21 cellular contexts compared by ENCODE assay signal in genomic region chr15:40958723-40959122, GRCh38. TPM values are rescaled to one million over a fixed set of nuclear protein-coding genes. Genes with fewer than 3 reads are reported as not detected.
DNase-seq lines count a peak whose midpoint lies in the region; ATAC-seq and TF ChIP-seq lines count a peak whose summit lies in the region.
"Had no signal": no experiment of that assay in that cellular context is flagged by ENCODE, and none has a peak within 500 bp of the region (broad histone marks: within the 10 kb centered on the region; RNA-seq: fewer than 3 reads in every experiment).

No MANE protein-coding gene starts in this region.

- H3K9me3 Mint-ChIP-seq in brain = peaks cover 0 to 4% (median 0%) of the 10 kb centered on the region in 5 experiments
- H3K9me3 Mint-ChIP-seq in neural progenitor cell = peaks cover 4% of the 10 kb centered on the region
- H3K9me3 Mint-ChIP-seq: effector memory CD8-positive, alpha-beta T cell; naive thymus-derived CD8-positive, alpha-beta T cell had no signal

- H3K4me3 ChIP-seq in right atrium auricular region (no peak overlapping the region), neural progenitor cell (no peak overlapping the region), esophagus muscularis mucosa (no peak overlapping the region), suprapubic skin (no peak overlapping the region)
- H3K4me3 ChIP-seq: BLaER1, uterus had no signal

- H3K27ac Mint-ChIP-seq in brain (peak overlapping the region; percentile 3 to 96 (median 46)), neural progenitor cell (peak overlapping the region; percentile 67)

- in situ Hi-C loops in GM13976 (cut with MboI; ENCODE audit: low sequenced_read_pairs, unreplicated experiment) = no loop called here

- TF ChIP-seq CTCF in right atrium auricular region (IDR thresholded peaks at IDR 0.05) = no peak
- no peak for TF ChIP-seq CTCF in brain (conservative IDR thresholded peaks at IDR 0.05)
- TF ChIP-seq CTCF in neural progenitor cell (IDR thresholded peaks at IDR 0.05) = no peak
- TF ChIP-seq CTCF in esophagus muscularis mucosa (IDR thresholded peaks at IDR 0.05) = no peak
- no peak for TF ChIP-seq CTCF in GM13976 (IDR thresholded peaks at IDR 0.05; ENCODE audit: borderline replicate concordance, control extremely low read depth, extremely low read depth, insufficient read depth, missing control alignments)
- no peak for TF ChIP-seq CTCF in suprapubic skin (IDR thresholded peaks at IDR 0.05)

- WGBS in esophagus muscularis mucosa = 88% methylated on average over 8 of the region's 8 CpGs
- WGBS in suprapubic skin = 88% methylated on average over 8 of the region's 8 CpGs

- H3K27me3 Mint-ChIP-seq in brain (peaks cover 17% of the 10 kb centered on the region), neural progenitor cell (ENCODE audit: insufficient read depth, low read depth) (peaks cover 13% of the 10 kb centered on the region)

- H3K27ac ChIP-seq in right atrium auricular region = peak overlapping the region in 1 of 2 donors; percentile 88
- no peak overlapping the region for H3K27ac ChIP-seq in neural progenitor cell
- H3K27ac ChIP-seq in esophagus muscularis mucosa (replicated peaks in 1 of 4) = no peak overlapping the region
- no peak overlapping the region for H3K27ac ChIP-seq in suprapubic skin
- H3K27ac ChIP-seq: BLaER1, uterus had no signal

- H3K36me3 Mint-ChIP-seq in brain (peaks cover 18% of the 10 kb centered on the region), neural progenitor cell (peaks cover 3% of the 10 kb centered on the region)
- H3K36me3 Mint-ChIP-seq: naive thymus-derived CD8-positive, alpha-beta T cell had no signal

- TF ChIP-seq POLR2A in esophagus muscularis mucosa (IDR thresholded peaks at IDR 0.05; ENCODE audit: low read depth) (no peak), suprapubic skin (IDR thresholded peaks at IDR 0.05) (no peak)

- no peak for ATAC-seq in Right ventricle myocardium superior (ENCODE audit: poor library complexity)
- ATAC-seq in HG02870 (IDR thresholded peaks at IDR 0.05; ENCODE audit: unreplicated experiment) = no peak
- ATAC-seq: effector memory CD8-positive, alpha-beta T cell; HepG2; naive thymus-derived CD8-positive, alpha-beta T cell had no signal

- intact Hi-C loops in Right ventricle myocardium superior (cut with DNase I) = no loop called here
- intact Hi-C loops in esophagus muscularis mucosa (cut with DNase I) = no loop called here

- H3K9me3 ChIP-seq in right atrium auricular region = no peaks in the 10 kb centered on the region
- no peaks in the 10 kb centered on the region for H3K9me3 ChIP-seq in neural progenitor cell (ENCODE audit: low read depth)
- no peaks in the 10 kb centered on the region for H3K9me3 ChIP-seq in esophagus muscularis mucosa
- no peaks in the 10 kb centered on the region for H3K9me3 ChIP-seq in suprapubic skin
- H3K9me3 ChIP-seq: uterus had no signal

- H3K4me1 ChIP-seq in right atrium auricular region = peaks cover 0 to 27% of the 10 kb centered on the region in 2 donors
- H3K4me1 ChIP-seq in neural progenitor cell = peaks cover 9% of the 10 kb centered on the region
- peaks cover 24 to 39% (median 31%) of the 10 kb centered on the region in 4 donors for H3K4me1 ChIP-seq in esophagus muscularis mucosa
- H3K4me1 ChIP-seq in suprapubic skin = peaks cover 2% of the 10 kb centered on the region

- no peak overlapping the region for H3K4me2 ChIP-seq in neural progenitor cell
- H3K4me2 ChIP-seq: BLaER1 had no signal

- TF ChIP-seq EP300 in esophagus muscularis mucosa (IDR thresholded peaks at IDR 0.05) (no peak), suprapubic skin (IDR thresholded peaks at IDR 0.05) (no peak)

- no peaks in the 10 kb centered on the region for H4K20me1 ChIP-seq in neural progenitor cell (ENCODE audit: low read depth)

- no peak overlapping the region for H3K4me3 Mint-ChIP-seq in brain
- no peak overlapping the region for H3K4me3 Mint-ChIP-seq in neural progenitor cell
- H3K4me3 Mint-ChIP-seq: effector memory CD8-positive, alpha-beta T cell; naive thymus-derived CD8-positive, alpha-beta T cell had no signal

- H3K27me3 ChIP-seq in right atrium auricular region (no peaks in the 10 kb centered on the region), neural progenitor cell (peaks cover 6% of the 10 kb centered on the region), esophagus muscularis mucosa (no peaks in the 10 kb centered on the region), suprapubic skin (no peaks in the 10 kb centered on the region)
- H3K27me3 ChIP-seq: BLaER1, uterus had no signal

- no peak overlapping the region for H3K9ac ChIP-seq in neural progenitor cell
- H3K9ac ChIP-seq: BLaER1 had no signal

- H3K4me1 Mint-ChIP-seq in brain = peaks cover 64% of the 10 kb centered on the region
- H3K4me1 Mint-ChIP-seq in neural progenitor cell = peaks cover 26% of the 10 kb centered on the region

- no peaks in the 10 kb centered on the region for H3K79me2 ChIP-seq in neural progenitor cell (ENCODE audit: low read depth)

- H3K36me3 ChIP-seq in right atrium auricular region (no peaks in the 10 kb centered on the region), neural progenitor cell (no peaks in the 10 kb centered on the region), esophagus muscularis mucosa (no peaks in the 10 kb centered on the region), suprapubic skin (no peaks in the 10 kb centered on the region)
- H3K36me3 ChIP-seq: uterus had no signal

- H3F3A ChIP-seq in neural progenitor cell (ENCODE audit: low read depth) = no peaks in the 10 kb centered on the region

- DNase-seq in Right ventricle myocardium superior (peak; percentile 25), right atrium auricular region (ENCODE audit: low spot score) (no peak), neural progenitor cell (ENCODE audit: low spot score) (no peak), esophagus muscularis mucosa (ENCODE audit: extremely low spot score) (no peak), GM13976 (ENCODE audit: low spot score) (no peak), suprapubic skin (ENCODE audit: low spot score in 2 of 2) (no peak)
- DNase-seq: activated CD4-positive, alpha-beta T cell treated with anti-CD3 and anti-CD28 coated beads for 4 hours; effector memory CD8-positive, alpha-beta T cell; mesendoderm; naive thymus-derived CD8-positive, alpha-beta T cell; NCI-H1436; NCI-H2171; NCI-H526; SHP77; small intestine; stimulated activated CD4-positive, alpha-beta T cell treated with anti-CD3 and anti-CD28 coated beads, Interleukin-4, amount 100 ng/mL, for 1 hour; uterus had no signal

- H2AFZ ChIP-seq in neural progenitor cell (replicated peaks) = no peak overlapping the region

RNA-seq across cellular contexts. Expression of gene CHAC1, which starts 5.5 kb away (rescaled TPM):
- total RNA-seq in Right ventricle myocardium superior (0.46 TPM), right atrium auricular region (10 to 100 TPM; 11.9 to 36.1 TPM), neural progenitor cell (ENCODE audit: low replicate concordance) (2.4 and 4.8 TPM in 2 replicates), esophagus muscularis mucosa (1 to 10 TPM in 3 of 4 donors, under 1 TPM in 1; 0.66 to 3.6 (median 1.3) TPM), suprapubic skin (1 to 10 TPM in 3 of 4 donors, not detected in 1; 2.6 to 10.0 (median 3.3) TPM)
- polyA plus RNA-seq in brain (ENCODE audit: insufficient read depth, low read depth, low replicate concordance) = 16.9 TPM
- total RNA-seq: HepG2 had no signal
- polyA plus RNA-seq: naive thymus-derived CD8-positive, alpha-beta T cell had no signal

RNA-seq across cellular contexts. Expression of gene DLL4, which starts 29.6 kb away (rescaled TPM):
- total RNA-seq in Right ventricle myocardium superior (10.7 TPM), right atrium auricular region (1 to 10 TPM; 7.5 to 9.8 TPM), neural progenitor cell (ENCODE audit: low replicate concordance) (0.12 TPM in 1 of 2 replicates, not detected in the other), esophagus muscularis mucosa (10 to 100 TPM in 1 of 4 donors, 1 to 10 TPM in 3; 1.7 to 12.6 (median 7.5) TPM), suprapubic skin (1 to 10 TPM in 3 of 4 donors, under 1 TPM in 1; 0.47 to 5.3 (median 2.6) TPM)
- polyA plus RNA-seq in brain (ENCODE audit: insufficient read depth, low read depth, low replicate concordance) = 6.8 TPM
- polyA plus RNA-seq: naive thymus-derived CD8-positive, alpha-beta T cell had no signal
